In genomic region chr16:85362443-85362842, GRCh38 we compare ENCODE assay signal across 1 cellular context.
TF ChIP-seq lines count a peak whose summit lies in the region.

No MANE protein-coding gene starts in this region.

TF ChIP-seq in liver, 16 proteins besides CTCF, POLR2A, EP300 and RAD21 (continued from another document):
- no peak for TF ChIP-seq REST (IDR thresholded peaks at IDR 0.05)
- no peak for TF ChIP-seq FOXA2 (IDR thresholded peaks at IDR 0.05)
- no peak for TF ChIP-seq FOXA1 (IDR thresholded peaks at IDR 0.05)
- no peak for TF ChIP-seq SP1 (IDR thresholded peaks at IDR 0.05)
- TF ChIP-seq NR2F2 (IDR thresholded peaks at IDR 0.05), result no peak
- TF ChIP-seq YY1 (IDR thresholded peaks at IDR 0.05), result no peak
- TF ChIP-seq RXRA (IDR thresholded peaks at IDR 0.05), result no peak
- no peak for TF ChIP-seq ATF3 (IDR thresholded peaks at IDR 0.05)
- TF ChIP-seq HNF4G (IDR thresholded peaks at IDR 0.05), result no peak
- no peak for TF ChIP-seq MAX (IDR thresholded peaks at IDR 0.05)
